ENCODE assay signal across 25 cellular contexts in genomic region chr13:36102721-36103120, GRCh38. TPM values are rescaled to one million over a fixed set of nuclear protein-coding genes. Genes with fewer than 3 reads are reported as not detected.
"Had no signal": no experiment of that assay in that cellular context is flagged by ENCODE, and none has a peak within 500 bp of the region (broad histone marks: within the 10 kb centered on the region; RNA-seq: fewer than 3 reads in every experiment).

No MANE protein-coding gene starts in this region.

- ATAC-seq: K562, Panc1, PC-3, SK-N-SH treated with all-trans-retinoic acid at 6 μM for 48 hours had no signal

- H3K27ac ChIP-seq: HL-60, KMS-11, RWPE1 had no signal

- H3K4me2 ChIP-seq: KMS-11 had no signal

- FAIRE-seq: HTR-8/SVneo, K562 had no signal

- DNase-seq: Kasumi-1, MV-4-11, NCI-H1048, NCI-H1105, NCI-H1417, NCI-H1436 treated with DMSO at 0.1 percent for 48 hours, NCI-H1694, NCI-H187 treated with DMSO at 0.1 percent for 48 hours, NCI-H2029 treated with DMSO at 0.1 percent for 48 hours, NCI-H2107, NCI-H2227 treated with DMSO at 0.1 percent for 48 hours, NCI-H524, NCI-H526 treated with DMSO at 0.1 percent for 48 hours, NCI-H748 treated with DMSO at 0.1 percent for 48 hours, PC-3, SHP77 had no signal

- H3K9ac ChIP-seq: KMS-11 had no signal

- H3K4me3 ChIP-seq: K562 had no signal

RNA-seq across cellular contexts. Expression of gene DCLK1, which starts 28.5 kb away (rescaled TPM):
- total RNA-seq: OCI-LY7, PC-3 had no signal
- polyA plus RNA-seq: IgD-negative memory B cell, K562 had no signal
